In genomic region chr3:148746053-148746452, GRCh38 we compare ENCODE assay signal across 28 cellular contexts.
"Had no signal": no experiment of that assay in that cellular context is flagged by ENCODE, and none has a peak within 500 bp of the region (broad histone marks: within the 10 kb centered on the region; RNA-seq: fewer than 3 reads in every experiment).

No MANE protein-coding gene starts in this region.

- H3K27me3 Mint-ChIP-seq: stimulated activated memory B cell treated with anti-CD40 and anti-IgM and Interleukin-4, amounts not matched to agents 10 μg/mL and 1 μg/mL and 100 μg/mL, for 72 hours; stimulated activated naive B cell treated with anti-CD40 and anti-IgM and Interleukin-4, amounts not matched to agents 10 μg/mL and 1 μg/mL and 100 μg/mL, for 72 hours; stimulated activated naive CD8-positive, alpha-beta T cell treated with anti-CD3 and anti-CD28 coated beads, Interleukin-15, amount 100 ng/mL, for 72 hours; stimulated activated naive CD8-positive, alpha-beta T cell treated with anti-CD3 and anti-CD28 coated beads, Interleukin-15, Interleukin-2, amounts not matched to agents 100 ng/mL and 50 ng/mL, for 24 hours; type B pancreatic cell had no signal

- H3K4me3 Mint-ChIP-seq: stimulated activated effector memory CD8-positive, alpha-beta T cell treated with anti-CD3 and anti-CD28 coated beads, Interleukin-12 subunit alpha, Interleukin-12 subunit beta, amount 100 ng/mL, for 72 hours; stimulated activated memory B cell treated with anti-CD40 and anti-IgM and Interleukin-4, amounts not matched to agents 10 μg/mL and 1 μg/mL and 100 μg/mL, for 72 hours; stimulated activated naive B cell treated with anti-CD40 and anti-IgM and Interleukin-4, amounts not matched to agents 10 μg/mL and 1 μg/mL and 100 μg/mL, for 72 hours; stimulated activated naive CD8-positive, alpha-beta T cell treated with anti-CD3 and anti-CD28 coated beads, Interleukin-15, amount 100 ng/mL, for 72 hours; stimulated activated naive CD8-positive, alpha-beta T cell treated with anti-CD3 and anti-CD28 coated beads, Interleukin-15, Interleukin-2, amounts not matched to agents 100 ng/mL and 50 ng/mL, for 24 hours; type B pancreatic cell had no signal

- DNase-seq: stimulated activated CD4-positive, alpha-beta T cell treated with anti-CD3 and anti-CD28 coated beads, Interleukin-2, amount 100 ng/mL, for 48 hours; stimulated activated CD4-positive, alpha-beta T cell treated with anti-CD3 and anti-CD28 coated beads, Interleukin-4, amount 100 ng/mL, for 1 hour; stimulated activated CD4-positive, alpha-beta T cell treated with anti-CD3 and anti-CD28 coated beads, Interleukin-4, amount 100 ng/mL, for 24 hours; stimulated activated CD4-positive, alpha-beta T cell treated with anti-CD3 and anti-CD28 coated beads, Interleukin-4, amount 100 ng/mL, for 4 hours; stimulated activated CD8-positive, alpha-beta memory T cell treated with anti-CD3 and anti-CD28 coated beads, Interleukin-4, amount 100 ng/mL, for 48 hours; stimulated activated naive B cell treated with anti-CD40 and anti-IgM and Interleukin-4, amounts not matched to agents 10 μg/mL and 1 μg/mL and 100 μg/mL, for 72 hours; stimulated activated naive CD4-positive, alpha-beta T cell; stimulated activated naive CD4-positive, alpha-beta T cell treated with Interleukin-2 at 50 U/mL for 16 hours; stimulated activated naive CD8-positive, alpha-beta T cell treated with anti-CD3 and anti-CD28 coated beads, Interleukin-15, amount 100 ng/mL, for 72 hours; stimulated activated naive CD8-positive, alpha-beta T cell treated with anti-CD3 and anti-CD28 coated beads, Interleukin-15, Interleukin-2, amounts not matched to agents 100 U/mL and 50 U/mL, for 24 hours; stomach; substantia nigra; testis; thyroid gland; tibial artery; transverse colon; trophoblast cell; upper lobe of left lung; upper lobe of right lung; uterus had no signal

- H3K36me3 Mint-ChIP-seq: stimulated activated effector memory CD8-positive, alpha-beta T cell treated with anti-CD3 and anti-CD28 coated beads, Interleukin-12 subunit alpha, Interleukin-12 subunit beta, amount 100 ng/mL, for 72 hours; stimulated activated memory B cell treated with anti-CD40 and anti-IgM and Interleukin-4, amounts not matched to agents 10 μg/mL and 1 μg/mL and 100 μg/mL, for 72 hours; stimulated activated naive B cell treated with anti-CD40 and anti-IgM and Interleukin-4, amounts not matched to agents 10 μg/mL and 1 μg/mL and 100 μg/mL, for 72 hours; type B pancreatic cell had no signal

- H3K27ac ChIP-seq: stomach, suprapubic skin, testis, thoracic aorta, thyroid gland, tibial artery, tibial nerve, transverse colon, upper lobe of left lung, upper lobe of right lung, uterus, vagina had no signal

- ATAC-seq: stimulated activated effector memory CD8-positive, alpha-beta T cell treated with anti-CD3 and anti-CD28 coated beads, Interleukin-12 subunit alpha, Interleukin-12 subunit beta, amount 100 ng/mL, for 72 hours; stimulated activated naive B cell treated with anti-CD40 and anti-IgM and Interleukin-4, amounts not matched to agents 10 μg/mL and 1 μg/mL and 100 μg/mL, for 72 hours; stimulated activated naive CD8-positive, alpha-beta T cell treated with anti-CD3 and anti-CD28 coated beads, Interleukin-15, amount 100 ng/mL, for 72 hours; upper lobe of right lung had no signal

- H3K36me3 ChIP-seq: stomach, suprapubic skin, thoracic aorta, thyroid gland, tibial nerve, transverse colon, upper lobe of left lung, upper lobe of right lung, uterus, vagina had no signal

- H3K9me3 ChIP-seq: stomach, suprapubic skin, testis, thoracic aorta, thyroid gland, tibial artery, tibial nerve, transverse colon, upper lobe of left lung, upper lobe of right lung, uterus, vagina had no signal

- H3K27me3 ChIP-seq: stomach, suprapubic skin, testis, thyroid gland, tibial artery, tibial nerve, transverse colon, upper lobe of left lung, upper lobe of right lung, uterus, vagina had no signal

- H3K4me1 Mint-ChIP-seq: stimulated activated effector memory CD8-positive, alpha-beta T cell treated with anti-CD3 and anti-CD28 coated beads, Interleukin-12 subunit alpha, Interleukin-12 subunit beta, amount 100 ng/mL, for 72 hours; stimulated activated memory B cell treated with anti-CD40 and anti-IgM and Interleukin-4, amounts not matched to agents 10 μg/mL and 1 μg/mL and 100 μg/mL, for 72 hours; stimulated activated naive B cell treated with anti-CD40 and anti-IgM and Interleukin-4, amounts not matched to agents 10 μg/mL and 1 μg/mL and 100 μg/mL, for 72 hours; stimulated activated naive CD8-positive, alpha-beta T cell treated with anti-CD3 and anti-CD28 coated beads, Interleukin-15, amount 100 ng/mL, for 72 hours had no signal

- H3K9me3 Mint-ChIP-seq: stimulated activated effector memory CD8-positive, alpha-beta T cell treated with anti-CD3 and anti-CD28 coated beads, Interleukin-12 subunit alpha, Interleukin-12 subunit beta, amount 100 ng/mL, for 72 hours; stimulated activated memory B cell treated with anti-CD40 and anti-IgM and Interleukin-4, amounts not matched to agents 10 μg/mL and 1 μg/mL and 100 μg/mL, for 72 hours; stimulated activated naive CD8-positive, alpha-beta T cell treated with anti-CD3 and anti-CD28 coated beads, Interleukin-15, amount 100 ng/mL, for 72 hours; stimulated activated naive CD8-positive, alpha-beta T cell treated with anti-CD3 and anti-CD28 coated beads, Interleukin-15, Interleukin-2, amounts not matched to agents 100 ng/mL and 50 ng/mL, for 24 hours; type B pancreatic cell had no signal

- H3K4me1 ChIP-seq: stomach, suprapubic skin, testis, thyroid gland, tibial artery, tibial nerve, transverse colon, upper lobe of left lung, upper lobe of right lung, uterus, vagina had no signal

- H3K27ac Mint-ChIP-seq: stimulated activated effector memory CD8-positive, alpha-beta T cell treated with anti-CD3 and anti-CD28 coated beads, Interleukin-12 subunit alpha, Interleukin-12 subunit beta, amount 100 ng/mL, for 72 hours; stimulated activated memory B cell treated with anti-CD40 and anti-IgM and Interleukin-4, amounts not matched to agents 10 μg/mL and 1 μg/mL and 100 μg/mL, for 72 hours; stimulated activated naive B cell treated with anti-CD40 and anti-IgM and Interleukin-4, amounts not matched to agents 10 μg/mL and 1 μg/mL and 100 μg/mL, for 72 hours; stimulated activated naive CD8-positive, alpha-beta T cell treated with anti-CD3 and anti-CD28 coated beads, Interleukin-15, amount 100 ng/mL, for 72 hours; stimulated activated naive CD8-positive, alpha-beta T cell treated with anti-CD3 and anti-CD28 coated beads, Interleukin-15, Interleukin-2, amounts not matched to agents 100 ng/mL and 50 ng/mL, for 24 hours; type B pancreatic cell had no signal

- H3K4me3 ChIP-seq: stomach, suprapubic skin, testis, thoracic aorta, thyroid gland, tibial artery, tibial nerve, transverse colon, upper lobe of left lung, upper lobe of right lung, uterus, vagina had no signal
